Comparison of ENCODE assay signal across 18 cellular contexts in genomic region chr1:169117014-169117413, GRCh38. TPM values are rescaled to one million over a fixed set of nuclear protein-coding genes. Genes with fewer than 3 reads are reported as not detected.
DNase-seq lines count a peak whose midpoint lies in the region; ATAC-seq, FAIRE-seq and TF ChIP-seq lines count a peak whose summit lies in the region.
"Had no signal": no experiment of that assay in that cellular context is flagged by ENCODE, and none has a peak within 500 bp of the region (broad histone marks: within the 10 kb centered on the region; RNA-seq: fewer than 3 reads in every experiment).

No MANE protein-coding gene starts in this region.

- H3K27me3 Mint-ChIP-seq in Calu3 (ENCODE audit: unreplicated experiment): no peaks in the 10 kb centered on the region

- H3K9me3 Mint-ChIP-seq in Calu3 (ENCODE audit: low read depth, unreplicated experiment): no peaks in the 10 kb centered on the region

- H2AFZ ChIP-seq in hepatocyte (no peak overlapping the region), parathyroid adenoma (no peak overlapping the region)

- no peak overlapping the region for H3K9ac ChIP-seq in parathyroid adenoma

- H3K27me3 ChIP-seq in Peyer's patch (no peaks in the 10 kb centered on the region), hepatocyte (no peaks in the 10 kb centered on the region), parathyroid adenoma (ENCODE audit: control insufficient read depth, insufficient read depth, low read length) (no peaks in the 10 kb centered on the region), tibial artery (no peaks in the 10 kb centered on the region)

- peaks cover 99% of the 10 kb centered on the region for H3K36me3 Mint-ChIP-seq in Calu3 (ENCODE audit: insufficient read depth, unreplicated experiment)

- H3K4me1 Mint-ChIP-seq in Calu3 (ENCODE audit: low read depth, unreplicated experiment): peaks cover 93% of the 10 kb centered on the region

- TF ChIP-seq CTCF in Calu3 (IDR thresholded peaks at IDR 0.05; ENCODE audit: unreplicated experiment) (no peak), Peyer's patch (IDR thresholded peaks at IDR 0.05) (no peak), hepatocyte (IDR thresholded peaks at IDR 0.05; ENCODE audit: poor library complexity) (no peak), parathyroid adenoma (IDR thresholded peaks at IDR 0.05) (no peak), tibial artery (IDR thresholded peaks at IDR 0.05) (no peak)

- peak overlapping the region; percentile 99 for H3K27ac Mint-ChIP-seq in Calu3 (ENCODE audit: unreplicated experiment)

- no peak for ATAC-seq in HG03469 (IDR thresholded peaks at IDR 0.05; ENCODE audit: unreplicated experiment)
- ATAC-seq: PC-3 had no signal

- CTCF ChIA-PET in Calu3 (lab: Charles Lee): interaction anchor here (0.7 to 1.4 kb wide), 4 partner anchors 210 to 514 kb away, joined by 3 to 4 read pairs (median 4); no protein-coding TSS in a partner anchor

- no peak for FAIRE-seq in HTR-8/SVneo (lab: Jason Lieb, UNC)
- FAIRE-seq: GM12892, TTC549 had no signal

- H3K4me3 ChIP-seq in Peyer's patch (peak overlapping the region in 1 of 4 donors; percentile 32), hepatocyte (no peak overlapping the region), parathyroid adenoma (ENCODE audit: low read depth, low read length) (no peak overlapping the region), tibial artery (no peak overlapping the region)

- H3K27ac ChIP-seq in Peyer's patch (peak overlapping the region in 3 of 4 donors; percentile 57 to 91 (median 65)), hepatocyte (peak overlapping the region; percentile 95), parathyroid adenoma (peak overlapping the region; percentile 76), tibial artery (no peak overlapping the region)

- peaks cover 29% of the 10 kb centered on the region for H4K20me1 ChIP-seq in hepatocyte (ENCODE audit: insufficient read depth, poor library complexity, severe bottlenecking)

- H3K79me2 ChIP-seq in hepatocyte: peaks cover 92% of the 10 kb centered on the region
- peaks cover 40% of the 10 kb centered on the region for H3K79me2 ChIP-seq in parathyroid adenoma

- H3K4me3 Mint-ChIP-seq in Calu3 (ENCODE audit: low read depth, unreplicated experiment): peak overlapping the region; percentile 60

- BruUV-seq in Calu3 (replicated peaks; lab: Mats Ljungman, UMichigan): no TSS peak

- intact Hi-C loops in Calu3 (cut with micrococcal nuclease; ENCODE audit: unreplicated experiment): loop anchor here (2.0 kb wide), 1 partner anchor 32 kb away; no protein-coding TSS in a partner anchor
- intact Hi-C loops in tibial artery (cut with DNase I; ENCODE audit: low total_unique reads): no loop called here

- no peak for TF ChIP-seq POLR2A in Peyer's patch (IDR thresholded peaks at IDR 0.05)

- WGBS in hepatocyte (ENCODE audit: low lambda C conversion rate, missing lambda C conversion rate): 74% methylated on average over 2 of the region's 2 CpGs

- no peak for DNase-seq in Calu3
- DNase-seq in Peyer's patch: no peak
- no peak for DNase-seq in hepatocyte (ENCODE audit: low spot score)
- DNase-seq in T-helper 2 cell: no peak
- DNase-seq in HTR-8/SVneo (ENCODE audit: insufficient read length, low spot score): no peak
- no peak for DNase-seq in tibial artery
- DNase-seq: activated CD4-positive, alpha-beta T cell treated with anti-CD3 and anti-CD28 coated beads for 4 hours; activated naive CD4-positive, alpha-beta T cell treated with Interleukin-2 at 50 U/mL for 16 hours; COR-L47; cortex of kidney; erythroblast; NCI-H2029 treated with DMSO at 0.1 percent for 48 hours; PC-3; stimulated activated CD4-positive, alpha-beta T cell treated with anti-CD3 and anti-CD28 coated beads, Interleukin-4, amount 100 ng/mL, for 24 hours had no signal

- H3K4me2 ChIP-seq in hepatocyte (peak overlapping the region; percentile 41), parathyroid adenoma (ENCODE audit: low read length) (peak overlapping the region; percentile 0)

- H3K9me3 ChIP-seq in Peyer's patch: no peaks in the 10 kb centered on the region
- no peaks in the 10 kb centered on the region for H3K9me3 ChIP-seq in hepatocyte (ENCODE audit: low read depth)
- no peaks in the 10 kb centered on the region for H3K9me3 ChIP-seq in parathyroid adenoma (ENCODE audit: control insufficient read depth, low read length)
- H3K9me3 ChIP-seq in tibial artery: no peaks in the 10 kb centered on the region

- H3K4me1 ChIP-seq in Peyer's patch (peaks cover 0 to 78% (median 7%) of the 10 kb centered on the region in 4 donors), hepatocyte (ENCODE audit: insufficient read depth) (peaks cover 70% of the 10 kb centered on the region), parathyroid adenoma (peaks cover 43% of the 10 kb centered on the region), tibial artery (peaks cover 0 to 10% (median 5%) of the 10 kb centered on the region in 4 donors)

- H3K36me3 ChIP-seq in Peyer's patch (peaks cover 0 to 80% (median 0%) of the 10 kb centered on the region in 3 donors), hepatocyte (replicated peaks; ENCODE audit: insufficient read depth, low read depth) (peaks cover 4% of the 10 kb centered on the region), parathyroid adenoma (ENCODE audit: control insufficient read depth, insufficient read depth, low read length) (no peaks in the 10 kb centered on the region), tibial artery (peaks cover 0 to 12% (median 0%) of the 10 kb centered on the region in 3 donors)

- no peaks in the 10 kb centered on the region for H3K9me2 ChIP-seq in hepatocyte (replicated peaks; ENCODE audit: insufficient read depth)

RNA-seq across cellular contexts. Expression of gene ATP1B1, which starts 10.5 kb away (rescaled TPM):
- total RNA-seq in Calu3 (2022): 621 and 626 TPM in 2 replicates
- total RNA-seq in Peyer's patch: 100 to 1,000 TPM in 3 of 4 donors, 10 to 100 TPM in 1; 70.1 to 659 (median 499) TPM
- total RNA-seq in hepatocyte: 362 and 379 TPM in 2 replicates
- 123 and 128 TPM in 2 replicates for polyA plus RNA-seq in hepatocyte

Comparison
In these comparisons a context has a peak if more than half of its experiments do, and no peak if none do; other contexts are left out.
1. H3K27ac ChIP-seq: peak in Peyer's patch (3 of 4), hepatocyte (single experiment) and parathyroid adenoma (single experiment); none in tibial artery (0 of 2).